ENCODE assay signal across 8 cellular contexts in the genomic region with DNA sequence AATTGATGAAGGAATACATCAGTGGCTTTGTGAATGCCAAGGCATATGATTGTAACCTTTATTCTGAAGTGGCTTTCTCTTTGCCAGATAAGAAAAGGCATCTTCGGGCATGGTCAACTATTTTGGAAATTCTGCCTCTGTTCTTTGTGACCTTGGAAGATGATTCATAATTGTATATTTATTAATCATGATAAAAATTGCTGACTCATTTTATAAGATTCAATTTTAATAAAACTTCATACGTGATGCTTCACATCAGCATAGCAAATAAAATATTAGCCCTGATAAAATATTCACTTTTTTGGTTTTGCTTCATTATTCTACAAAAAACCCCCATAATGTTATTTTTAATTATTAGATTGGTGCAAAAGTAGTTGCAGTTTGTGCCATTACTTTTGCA.
"Had no signal": no experiment of that assay in that cellular context is flagged by ENCODE, and none has a peak within 500 bp of the region (broad histone marks: within the 10 kb centered on the region; RNA-seq: fewer than 3 reads in every experiment).

No MANE protein-coding gene starts in this region.

- H3K9ac ChIP-seq: GM23248, KMS-11 had no signal

- H3K27ac ChIP-seq: GM23248, KMS-11 had no signal

- FAIRE-seq: HTR-8/SVneo had no signal

- H3K4me3 ChIP-seq: GM23248 had no signal

- H3K4me2 ChIP-seq: KMS-11 had no signal

- DNase-seq: GM23248, GOT3, H9, HCEC 1CT, Karpas-422, KBM-7 had no signal

- H2AFZ ChIP-seq: GM23248 had no signal
